Comparison of ENCODE assay signal across 15 cellular contexts in genomic region chr1:55554611-55555010, GRCh38.
"Had no signal": no experiment of that assay in that cellular context is flagged by ENCODE, and none has a peak within 500 bp of the region (broad histone marks: within the 10 kb centered on the region; RNA-seq: fewer than 3 reads in every experiment).

No MANE protein-coding gene starts in this region.

- H3K4me3 ChIP-seq: heart left ventricle, pancreas had no signal

- ATAC-seq: heart left ventricle, pancreas, right cardiac atrium had no signal

- H3K27ac ChIP-seq: heart left ventricle, pancreas had no signal

- H3K9me3 ChIP-seq: pancreas had no signal

- H3K27me3 ChIP-seq: heart left ventricle, pancreas had no signal

- DNase-seq: effector CD4-positive, alpha-beta T cell; foreskin melanocyte; heart left ventricle; hippocampal formation; kidney glomerular epithelial cell; mesendoderm; naive B cell; occipital lobe; pancreas; right cardiac atrium; small intestine; stimulated activated CD4-positive, alpha-beta T cell treated with anti-CD3 and anti-CD28 coated beads, Interleukin-12 subunit alpha, Interleukin-12 subunit beta, amount 100 ng/mL, for 4 hours; stimulated activated CD4-positive, alpha-beta T cell treated with anti-CD3 and anti-CD28 coated beads, Interleukin-2, amount 100 ng/mL, for 48 hours; stimulated activated naive CD4-positive, alpha-beta T cell treated with Interleukin-2 at 50 U/mL for 16 hours; trophoblast cell had no signal

- H3K4me1 ChIP-seq: pancreas had no signal

- H3K36me3 ChIP-seq: heart left ventricle, pancreas had no signal
